Comparison of ENCODE assay signal across 1 cellular context in the genomic region with DNA sequence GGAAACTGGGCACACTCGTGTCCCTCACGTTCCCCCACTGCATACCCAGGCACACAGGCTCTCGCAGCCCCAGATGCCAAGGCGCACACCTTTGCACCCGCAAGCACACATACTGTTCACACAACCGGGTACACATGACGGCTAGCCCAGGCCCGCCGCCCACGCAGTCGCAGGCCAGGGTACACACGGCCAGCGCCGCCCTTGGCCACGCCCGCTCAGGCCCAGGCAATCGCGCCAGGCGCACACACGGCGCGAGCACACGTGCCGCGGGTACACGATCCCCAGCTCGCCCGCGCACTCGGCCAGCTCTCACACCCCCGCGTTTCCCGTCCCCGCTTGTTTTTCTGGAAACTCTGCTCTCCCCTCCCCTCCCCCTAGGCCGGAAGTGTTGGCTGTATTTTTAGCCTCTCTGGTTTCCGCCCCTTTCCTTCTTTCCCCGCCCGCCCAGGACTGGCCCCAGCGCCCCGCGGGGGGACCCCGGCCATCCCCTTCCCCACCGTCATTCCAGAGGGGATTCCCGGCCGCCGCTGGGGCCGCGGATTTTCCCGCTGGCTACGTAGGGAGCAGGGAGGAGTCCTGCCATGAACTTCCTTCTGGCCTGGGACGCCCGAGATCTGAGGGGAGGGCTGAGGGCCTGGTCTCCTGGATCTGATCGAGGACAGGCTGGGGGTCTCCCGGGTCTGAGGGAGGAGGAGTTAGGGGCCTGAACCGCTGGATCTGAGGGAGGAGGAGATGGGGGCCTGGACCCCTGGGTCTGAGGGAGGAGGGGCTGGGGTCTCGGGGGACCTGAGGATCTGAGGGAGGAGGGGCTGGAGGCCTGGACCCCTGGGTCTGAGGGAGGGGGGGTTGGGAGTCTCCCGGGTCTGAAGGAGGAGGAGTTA.
TF ChIP-seq lines count a peak whose summit lies in the region.

No MANE protein-coding gene starts in this region.

TF ChIP-seq in K562, 482 proteins besides CTCF, POLR2A, EP300 and RAD21 (continued from another document and continues in another):
- TF ChIP-seq, protein P1, sequence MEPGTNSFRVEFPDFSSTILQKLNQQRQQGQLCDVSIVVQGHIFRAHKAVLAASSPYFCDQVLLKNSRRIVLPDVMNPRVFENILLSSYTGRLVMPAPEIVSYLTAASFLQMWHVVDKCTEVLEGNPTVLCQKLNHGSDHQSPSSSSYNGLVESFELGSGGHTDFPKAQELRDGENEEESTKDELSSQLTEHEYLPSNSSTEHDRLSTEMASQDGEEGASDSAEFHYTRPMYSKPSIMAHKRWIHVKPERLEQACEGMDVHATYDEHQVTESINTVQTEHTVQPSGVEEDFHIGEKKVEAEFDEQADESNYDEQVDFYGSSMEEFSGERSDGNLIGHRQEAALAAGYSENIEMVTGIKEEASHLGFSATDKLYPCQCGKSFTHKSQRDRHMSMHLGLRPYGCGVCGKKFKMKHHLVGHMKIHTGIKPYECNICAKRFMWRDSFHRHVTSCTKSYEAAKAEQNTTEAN (CRISPR knock-in tag; IDR thresholded peaks at IDR 0.05): no peak
- TF ChIP-seq BRCA1 (IDR thresholded peaks at IDR 0.05) (no peak), BRCA1 (CRISPR knock-in tag; IDR thresholded peaks at IDR 0.05) (no peak), FUS (optimal IDR thresholded peaks at IDR 0.05; ENCODE audit: low read depth, low read length) (no peak), ZNF584 (CRISPR knock-in tag; IDR thresholded peaks at IDR 0.05; ENCODE audit: low read depth) (no peak), WHSC1 (IDR thresholded peaks at IDR 0.05; ENCODE audit: low read length) (no peak), KAT2B (IDR thresholded peaks at IDR 0.05; ENCODE audit: low read depth, low read length) (no peak), EZH2 (IDR thresholded peaks at IDR 0.05; ENCODE audit: borderline replicate concordance, low read depth, low read length) (no peak), BRD4 (IDR thresholded peaks at IDR 0.05) (no peak), CBFB (CRISPR knock-in tag; IDR thresholded peaks at IDR 0.05) (no peak), ESRRA (IDR thresholded peaks at IDR 0.05; ENCODE audit: borderline replicate concordance, low read depth) (peak; percentile 68; the same call in 1 of the 2 replicates), PRMT5 (CRISPR knock-in tag; IDR thresholded peaks at IDR 0.05) (no peak), IRF2 (CRISPR knock-in tag; IDR thresholded peaks at IDR 0.05) (no peak)
- TF ChIP-seq, protein P2, sequence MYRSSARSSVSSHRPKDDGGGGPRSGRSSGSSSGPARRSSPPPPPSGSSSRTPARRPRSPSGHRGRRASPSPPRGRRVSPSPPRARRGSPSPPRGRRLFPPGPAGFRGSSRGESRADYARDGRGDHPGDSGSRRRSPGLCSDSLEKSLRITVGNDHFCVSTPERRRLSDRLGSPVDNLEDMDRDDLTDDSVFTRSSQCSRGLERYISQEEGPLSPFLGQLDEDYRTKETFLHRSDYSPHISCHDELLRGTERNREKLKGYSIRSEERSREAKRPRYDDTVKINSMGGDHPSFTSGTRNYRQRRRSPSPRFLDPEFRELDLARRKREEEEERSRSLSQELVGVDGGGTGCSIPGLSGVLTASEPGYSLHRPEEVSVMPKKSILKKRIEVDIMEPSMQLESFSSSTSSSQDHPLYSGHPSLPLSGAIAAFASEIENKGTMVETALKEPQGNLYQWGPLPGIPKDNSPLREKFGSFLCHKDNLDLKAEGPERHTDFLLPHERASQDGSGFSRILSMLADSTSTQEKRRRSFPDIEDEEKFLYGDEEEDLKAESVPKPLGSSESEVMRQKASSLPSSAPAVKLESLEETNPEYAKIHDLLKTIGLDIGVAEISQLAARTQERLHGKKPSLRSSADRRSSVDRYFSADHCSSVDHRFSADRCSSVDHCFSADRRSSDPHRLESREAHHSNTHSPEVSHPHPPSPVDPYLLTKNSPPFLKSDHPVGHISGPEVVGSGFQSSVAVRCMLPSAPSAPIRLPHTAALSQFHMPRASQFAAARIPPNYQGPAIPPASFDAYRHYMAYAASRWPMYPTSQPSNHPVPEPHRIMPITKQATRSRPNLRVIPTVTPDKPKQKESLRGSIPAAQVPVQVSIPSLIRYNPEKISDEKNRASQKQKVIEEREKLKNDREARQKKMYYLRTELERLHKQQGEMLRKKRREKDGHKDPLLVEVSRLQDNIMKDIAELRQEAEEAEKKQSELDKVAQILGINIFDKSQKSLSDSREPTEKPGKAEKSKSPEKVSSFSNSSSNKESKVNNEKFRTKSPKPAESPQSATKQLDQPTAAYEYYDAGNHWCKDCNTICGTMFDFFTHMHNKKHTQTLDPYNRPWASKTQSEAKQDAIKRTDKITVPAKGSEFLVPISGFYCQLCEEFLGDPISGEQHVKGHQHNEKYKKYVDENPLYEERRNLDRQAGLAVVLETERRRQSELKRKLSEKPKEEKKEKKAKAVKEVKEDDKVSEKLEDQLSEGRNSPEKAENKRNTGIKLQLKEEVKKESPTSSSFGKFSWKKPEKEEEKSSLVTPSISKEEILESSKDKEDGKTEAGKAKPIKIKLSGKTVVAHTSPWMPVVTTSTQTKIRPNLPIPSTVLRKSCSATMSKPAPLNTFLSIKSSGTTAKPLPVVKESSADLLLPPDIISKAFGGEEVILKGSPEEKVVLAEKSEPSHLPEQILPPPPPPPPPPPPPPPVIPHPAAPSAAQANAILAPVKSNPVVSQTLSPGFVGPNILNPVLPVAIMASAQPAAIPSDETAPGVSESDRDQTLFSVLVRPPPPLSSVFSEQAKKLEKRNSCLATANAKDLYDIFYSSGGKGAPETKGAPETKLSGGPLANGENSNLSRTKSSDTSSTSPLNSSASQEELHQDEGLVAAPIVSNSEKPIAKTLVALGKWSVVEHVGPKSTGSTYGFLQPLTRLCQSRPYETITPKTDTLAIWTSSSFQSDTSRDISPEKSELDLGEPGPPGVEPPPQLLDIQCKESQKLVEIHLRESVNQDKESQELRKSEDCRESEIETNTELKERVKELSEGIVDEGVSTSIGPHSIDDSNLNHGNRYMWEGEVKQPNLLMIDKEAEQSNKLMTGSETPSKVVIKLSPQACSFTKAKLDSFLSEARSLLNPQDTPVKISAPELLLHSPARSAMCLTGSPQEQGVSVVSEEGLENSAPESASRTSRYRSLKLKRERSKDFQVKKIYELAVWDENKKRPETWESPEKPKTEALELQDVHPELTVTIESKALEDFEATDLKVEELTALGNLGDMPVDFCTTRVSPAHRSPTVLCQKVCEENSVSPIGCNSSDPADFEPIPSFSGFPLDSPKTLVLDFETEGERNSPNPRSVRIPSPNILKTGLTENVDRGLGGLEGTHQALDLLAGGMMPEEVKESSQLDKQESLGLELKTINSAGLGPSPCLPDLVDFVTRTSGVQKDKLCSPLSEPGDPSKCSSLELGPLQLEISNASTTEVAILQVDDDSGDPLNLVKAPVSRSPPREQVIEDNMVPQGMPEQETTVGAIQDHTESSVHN (IDR thresholded peaks at IDR 0.05; ENCODE audit: borderline replicate concordance in 1 of 2, low read depth in 1 of 2): no peak
- TF ChIP-seq, protein P3, sequence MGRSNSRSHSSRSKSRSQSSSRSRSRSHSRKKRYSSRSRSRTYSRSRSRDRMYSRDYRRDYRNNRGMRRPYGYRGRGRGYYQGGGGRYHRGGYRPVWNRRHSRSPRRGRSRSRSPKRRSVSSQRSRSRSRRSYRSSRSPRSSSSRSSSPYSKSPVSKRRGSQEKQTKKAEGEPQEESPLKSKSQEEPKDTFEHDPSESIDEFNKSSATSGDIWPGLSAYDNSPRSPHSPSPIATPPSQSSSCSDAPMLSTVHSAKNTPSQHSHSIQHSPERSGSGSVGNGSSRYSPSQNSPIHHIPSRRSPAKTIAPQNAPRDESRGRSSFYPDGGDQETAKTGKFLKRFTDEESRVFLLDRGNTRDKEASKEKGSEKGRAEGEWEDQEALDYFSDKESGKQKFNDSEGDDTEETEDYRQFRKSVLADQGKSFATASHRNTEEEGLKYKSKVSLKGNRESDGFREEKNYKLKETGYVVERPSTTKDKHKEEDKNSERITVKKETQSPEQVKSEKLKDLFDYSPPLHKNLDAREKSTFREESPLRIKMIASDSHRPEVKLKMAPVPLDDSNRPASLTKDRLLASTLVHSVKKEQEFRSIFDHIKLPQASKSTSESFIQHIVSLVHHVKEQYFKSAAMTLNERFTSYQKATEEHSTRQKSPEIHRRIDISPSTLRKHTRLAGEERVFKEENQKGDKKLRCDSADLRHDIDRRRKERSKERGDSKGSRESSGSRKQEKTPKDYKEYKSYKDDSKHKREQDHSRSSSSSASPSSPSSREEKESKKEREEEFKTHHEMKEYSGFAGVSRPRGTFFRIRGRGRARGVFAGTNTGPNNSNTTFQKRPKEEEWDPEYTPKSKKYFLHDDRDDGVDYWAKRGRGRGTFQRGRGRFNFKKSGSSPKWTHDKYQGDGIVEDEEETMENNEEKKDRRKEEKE (IDR thresholded peaks at IDR 0.05; ENCODE audit: borderline replicate concordance in 1 of 2, control insufficient read depth in 1 of 2, low read depth in 2 of 2, low read length in 1 of 2): peak in 1 of 2 experiments; percentile 69; a peak in 1 of 4 replicates
- TF ChIP-seq, protein P4, sequence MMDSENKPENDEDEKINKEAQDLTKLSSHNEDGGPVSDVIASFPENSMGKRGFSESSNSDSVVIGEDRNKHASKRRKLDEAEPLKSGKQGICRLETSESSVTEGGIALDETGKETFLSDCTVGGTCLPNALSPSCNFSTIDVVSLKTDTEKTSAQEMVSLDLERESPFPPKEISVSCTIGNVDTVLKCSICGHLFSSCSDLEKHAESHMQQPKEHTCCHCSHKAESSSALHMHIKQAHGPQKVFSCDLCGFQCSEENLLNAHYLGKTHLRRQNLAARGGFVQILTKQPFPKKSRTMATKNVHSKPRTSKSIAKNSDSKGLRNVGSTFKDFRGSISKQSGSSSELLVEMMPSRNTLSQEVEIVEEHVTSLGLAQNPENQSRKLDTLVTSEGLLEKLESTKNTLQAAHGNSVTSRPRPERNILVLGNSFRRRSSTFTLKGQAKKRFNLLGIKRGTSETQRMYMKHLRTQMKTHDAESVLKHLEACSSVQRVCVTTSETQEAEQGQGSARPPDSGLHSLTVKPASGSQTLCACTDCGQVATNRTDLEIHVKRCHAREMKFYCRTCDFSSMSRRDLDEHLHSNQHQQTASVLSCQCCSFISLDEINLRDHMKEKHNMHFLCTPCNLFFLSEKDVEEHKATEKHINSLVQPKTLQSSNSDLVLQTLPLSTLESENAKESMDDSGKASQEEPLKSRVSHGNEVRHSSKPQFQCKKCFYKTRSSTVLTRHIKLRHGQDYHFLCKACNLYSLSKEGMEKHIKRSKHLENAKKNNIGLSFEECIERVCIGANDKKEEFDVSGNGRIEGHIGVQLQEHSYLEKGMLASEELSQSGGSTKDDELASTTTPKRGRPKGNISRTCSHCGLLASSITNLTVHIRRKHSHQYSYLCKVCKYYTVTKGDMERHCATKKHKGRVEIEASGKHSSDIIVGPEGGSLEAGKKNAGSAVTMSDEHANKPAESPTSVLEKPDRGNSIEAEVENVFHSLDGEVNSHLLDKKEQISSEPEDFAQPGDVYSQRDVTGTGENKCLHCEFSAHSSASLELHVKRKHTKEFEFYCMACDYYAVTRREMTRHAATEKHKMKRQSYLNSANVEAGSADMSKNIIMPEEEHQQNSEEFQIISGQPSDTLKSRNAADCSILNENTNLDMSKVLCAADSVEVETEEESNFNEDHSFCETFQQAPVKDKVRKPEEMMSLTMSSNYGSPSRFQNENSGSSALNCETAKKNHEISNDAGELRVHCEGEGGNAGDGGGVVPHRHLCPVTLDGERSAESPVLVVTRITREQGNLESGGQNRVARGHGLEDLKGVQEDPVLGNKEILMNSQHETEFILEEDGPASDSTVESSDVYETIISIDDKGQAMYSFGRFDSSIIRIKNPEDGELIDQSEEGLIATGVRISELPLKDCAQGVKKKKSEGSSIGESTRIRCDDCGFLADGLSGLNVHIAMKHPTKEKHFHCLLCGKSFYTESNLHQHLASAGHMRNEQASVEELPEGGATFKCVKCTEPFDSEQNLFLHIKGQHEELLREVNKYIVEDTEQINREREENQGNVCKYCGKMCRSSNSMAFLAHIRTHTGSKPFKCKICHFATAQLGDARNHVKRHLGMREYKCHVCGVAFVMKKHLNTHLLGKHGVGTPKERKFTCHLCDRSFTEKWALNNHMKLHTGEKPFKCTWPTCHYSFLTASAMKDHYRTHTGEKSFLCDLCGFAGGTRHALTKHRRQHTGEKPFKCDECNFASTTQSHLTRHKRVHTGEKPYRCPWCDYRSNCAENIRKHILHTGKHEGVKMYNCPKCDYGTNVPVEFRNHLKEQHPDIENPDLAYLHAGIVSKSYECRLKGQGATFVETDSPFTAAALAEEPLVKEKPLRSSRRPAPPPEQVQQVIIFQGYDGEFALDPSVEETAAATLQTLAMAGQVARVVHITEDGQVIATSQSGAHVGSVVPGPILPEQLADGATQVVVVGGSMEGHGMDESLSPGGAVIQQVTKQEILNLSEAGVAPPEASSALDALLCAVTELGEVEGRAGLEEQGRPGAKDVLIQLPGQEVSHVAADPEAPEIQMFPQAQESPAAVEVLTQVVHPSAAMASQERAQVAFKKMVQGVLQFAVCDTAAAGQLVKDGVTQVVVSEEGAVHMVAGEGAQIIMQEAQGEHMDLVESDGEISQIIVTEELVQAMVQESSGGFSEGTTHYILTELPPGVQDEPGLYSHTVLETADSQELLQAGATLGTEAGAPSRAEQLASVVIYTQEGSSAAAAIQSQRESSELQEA (IDR thresholded peaks at IDR 0.05; ENCODE audit: low read depth): no peak
- TF ChIP-seq, protein P5, sequence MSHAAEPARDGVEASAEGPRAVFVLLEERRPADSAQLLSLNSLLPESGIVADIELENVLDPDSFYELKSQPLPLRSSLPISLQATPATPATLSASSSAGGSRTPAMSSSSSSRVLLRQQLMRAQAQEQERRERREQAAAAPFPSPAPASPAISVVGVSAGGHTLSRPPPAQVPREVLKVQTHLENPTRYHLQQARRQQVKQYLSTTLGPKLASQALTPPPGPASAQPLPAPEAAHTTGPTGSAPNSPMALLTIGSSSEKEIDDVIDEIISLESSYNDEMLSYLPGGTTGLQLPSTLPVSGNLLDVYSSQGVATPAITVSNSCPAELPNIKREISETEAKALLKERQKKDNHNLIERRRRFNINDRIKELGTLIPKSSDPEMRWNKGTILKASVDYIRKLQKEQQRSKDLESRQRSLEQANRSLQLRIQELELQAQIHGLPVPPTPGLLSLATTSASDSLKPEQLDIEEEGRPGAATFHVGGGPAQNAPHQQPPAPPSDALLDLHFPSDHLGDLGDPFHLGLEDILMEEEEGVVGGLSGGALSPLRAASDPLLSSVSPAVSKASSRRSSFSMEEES (CRISPR knock-in tag; IDR thresholded peaks at IDR 0.05): no peak
- TF ChIP-seq, protein P6, sequence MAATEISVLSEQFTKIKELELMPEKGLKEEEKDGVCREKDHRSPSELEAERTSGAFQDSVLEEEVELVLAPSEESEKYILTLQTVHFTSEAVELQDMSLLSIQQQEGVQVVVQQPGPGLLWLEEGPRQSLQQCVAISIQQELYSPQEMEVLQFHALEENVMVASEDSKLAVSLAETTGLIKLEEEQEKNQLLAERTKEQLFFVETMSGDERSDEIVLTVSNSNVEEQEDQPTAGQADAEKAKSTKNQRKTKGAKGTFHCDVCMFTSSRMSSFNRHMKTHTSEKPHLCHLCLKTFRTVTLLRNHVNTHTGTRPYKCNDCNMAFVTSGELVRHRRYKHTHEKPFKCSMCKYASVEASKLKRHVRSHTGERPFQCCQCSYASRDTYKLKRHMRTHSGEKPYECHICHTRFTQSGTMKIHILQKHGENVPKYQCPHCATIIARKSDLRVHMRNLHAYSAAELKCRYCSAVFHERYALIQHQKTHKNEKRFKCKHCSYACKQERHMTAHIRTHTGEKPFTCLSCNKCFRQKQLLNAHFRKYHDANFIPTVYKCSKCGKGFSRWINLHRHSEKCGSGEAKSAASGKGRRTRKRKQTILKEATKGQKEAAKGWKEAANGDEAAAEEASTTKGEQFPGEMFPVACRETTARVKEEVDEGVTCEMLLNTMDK (IDR thresholded peaks at IDR 0.05; ENCODE audit: borderline replicate concordance, insufficient read depth, low read depth, low read length, poor library complexity, severe bottlenecking): peak; percentile 73
- TF ChIP-seq, protein P7, sequence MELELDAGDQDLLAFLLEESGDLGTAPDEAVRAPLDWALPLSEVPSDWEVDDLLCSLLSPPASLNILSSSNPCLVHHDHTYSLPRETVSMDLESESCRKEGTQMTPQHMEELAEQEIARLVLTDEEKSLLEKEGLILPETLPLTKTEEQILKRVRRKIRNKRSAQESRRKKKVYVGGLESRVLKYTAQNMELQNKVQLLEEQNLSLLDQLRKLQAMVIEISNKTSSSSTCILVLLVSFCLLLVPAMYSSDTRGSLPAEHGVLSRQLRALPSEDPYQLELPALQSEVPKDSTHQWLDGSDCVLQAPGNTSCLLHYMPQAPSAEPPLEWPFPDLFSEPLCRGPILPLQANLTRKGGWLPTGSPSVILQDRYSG (tag; conservative IDR thresholded peaks at IDR 0.05; ENCODE audit: low read depth): no peak
